In the genomic region with DNA sequence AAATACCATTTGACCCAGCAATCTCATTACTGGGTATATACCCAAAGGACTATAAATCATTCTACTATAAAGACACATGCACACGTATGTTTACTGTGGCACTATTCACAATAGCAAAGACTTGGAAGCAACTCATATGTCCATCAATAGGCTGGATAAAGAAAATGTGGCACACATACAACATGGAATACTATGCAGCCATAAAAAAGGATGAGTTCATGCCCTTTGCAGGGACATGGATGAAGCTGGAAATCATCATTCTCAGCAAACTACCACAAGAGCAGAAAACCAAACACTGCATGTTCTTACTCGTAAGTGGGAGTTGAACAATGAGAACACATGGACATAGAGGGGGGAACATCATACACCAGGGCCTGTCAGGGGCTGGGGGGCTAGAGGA, we compare ENCODE assay signal across 3 cellular contexts.
DNase-seq lines count a peak whose midpoint lies in the region; ATAC-seq, FAIRE-seq and TF ChIP-seq lines count a peak whose summit lies in the region.
"Not testable (repeated sequence)": the region's sequence is repeated elsewhere in the genome, so short reads cannot be mapped to it uniquely, and the experiment has no call there.

No MANE protein-coding gene starts in this region.

- H2AFZ ChIP-seq in K562 (ENCODE audit: low read depth, low read length); HepG2 (ENCODE audit: low read length): not testable (repeated sequence)

- not testable (repeated sequence) for FAIRE-seq in K562 (lab: Jason Lieb, UNC); HepG2 (lab: Jason Lieb, UNC)

- BruUV-seq in K562 (replicated peaks; lab: Mats Ljungman, UMichigan); HepG2 (replicated peaks; lab: Mats Ljungman, UMichigan): not testable (repeated sequence)

- not testable (repeated sequence) for H3K27me3 ChIP-seq in K562 (ENCODE audit: control insufficient read depth in 2 of 2, insufficient read depth in 2 of 2, low read length in 2 of 2); HepG2 (ENCODE audit: control insufficient read depth in 1 of 2, insufficient read depth in 2 of 2, low read length in 2 of 2)

- not testable (repeated sequence) for H3K27ac ChIP-seq in HEK293 (ENCODE audit: extremely low read depth, low read depth, low read length); K562 (ENCODE audit: extremely low read depth, low read depth, low read length); HepG2 (ENCODE audit: extremely low read length, insufficient read depth, low read length)

- not testable (repeated sequence) for TF ChIP-seq RAD21 in K562 (CRISPR knock-in tag; conservative IDR thresholded peaks at IDR 0.05 in 1 of 2, IDR thresholded peaks at IDR 0.05 in 1 of 2); HepG2 (CRISPR knock-in tag; IDR thresholded peaks at IDR 0.05)

- TF ChIP-seq EP300 in K562 (IDR thresholded peaks at IDR 0.05; ENCODE audit: low read length); HepG2 (IDR thresholded peaks at IDR 0.05; ENCODE audit: low read depth in 2 of 2, low read length in 2 of 2); HepG2 (CRISPR knock-in tag; IDR thresholded peaks at IDR 0.05; ENCODE audit: borderline replicate concordance): not testable (repeated sequence)

- CTCF ChIA-PET in HEK293 (lab: Yijun Ruan, JAX); K562 (lab: Yijun Ruan, JAX; ENCODE audit: low intra/inter-chr PET ratio); HepG2 (lab: Yijun Ruan, JAX; ENCODE audit: low intra/inter-chr PET ratio, low total read pairs): not testable (repeated sequence)

- DNase-seq in K562 (ENCODE audit: extremely low read depth in 1 of 4, low spot score in 3 of 4); HepG2 (ENCODE audit: low spot score): not testable (repeated sequence)

- H3K36me3 ChIP-seq in HEK293 (ENCODE audit: control insufficient read depth in 2 of 2, insufficient read depth in 1 of 2, low read length in 2 of 2); K562 (ENCODE audit: control insufficient read depth, insufficient read depth, low read length): not testable (repeated sequence)
- H3K36me3 ChIP-seq in HepG2 (replicated peaks in 1 of 2; ENCODE audit: control insufficient read depth in 1 of 2, insufficient read depth in 2 of 2, low read length in 2 of 2) = peaks cover 1 to 19% of the 10 kb centered on the region in 2 experiments; a peak in 2 of 5 replicates

- H3K4me1 ChIP-seq in HEK293 (ENCODE audit: control insufficient read depth, insufficient read depth, low read length); K562 (replicated peaks in 1 of 2; ENCODE audit: control insufficient read depth in 2 of 2, insufficient read depth in 2 of 2, low read length in 2 of 2): not testable (repeated sequence)
- peaks cover 23% of the 10 kb centered on the region for H3K4me1 ChIP-seq in HepG2 (ENCODE audit: insufficient read depth, low read length)

- in situ Hi-C loops in K562 (cut with MboI); HepG2 (cut with HindIII; ENCODE audit: extremely low pct_ligation_motif_present, low pct_unique_long_range_greater_than_20kb): not testable (repeated sequence)

- not testable (repeated sequence) for H3K79me2 ChIP-seq in K562 (ENCODE audit: control insufficient read depth, insufficient read depth, low read length); HepG2 (ENCODE audit: insufficient read depth, low read length)

- POLR2A ChIA-PET in HEK293 (lab: Yijun Ruan, JAX); K562 (lab: Yijun Ruan, JAX); HepG2 (lab: Yijun Ruan, JAX): not testable (repeated sequence)

- not testable (repeated sequence) for TF ChIP-seq CTCF in HEK293 (tag by site-specific recombination; IDR thresholded peaks at IDR 0.05); K562 (IDR thresholded peaks at IDR 0.05 in 2 of 3, conservative IDR thresholded peaks at IDR 0.05 in 1 of 3; ENCODE audit: insufficient read depth in 2 of 3, low read depth in 1 of 3, low read length in 3 of 3); HepG2 (CRISPR knock-in tag; IDR thresholded peaks at IDR 0.05)

- ATAC-seq in K562, HepG2: not testable (repeated sequence)

- 86% methylated on average over 2 of the region's 2 CpGs for WGBS in K562 (ENCODE audit: insufficient coverage, low coverage, missing lambda C conversion rate)
- WGBS in HepG2 (ENCODE audit: low lambda C conversion rate) = 97% methylated on average over 2 of the region's 2 CpGs

- not testable (repeated sequence) for H3K4me3 ChIP-seq in HEK293 (ENCODE audit: low read depth, low read length); K562; HepG2 (replicated peaks in 1 of 3; ENCODE audit: insufficient read depth in 1 of 3, low read depth in 2 of 3, low read length in 3 of 3)

- H3K4me2 ChIP-seq in K562 (ENCODE audit: insufficient read depth, low read length); HepG2 (ENCODE audit: low read depth, low read length): not testable (repeated sequence)

- not testable (repeated sequence) for TF ChIP-seq POLR2A in K562 (conservative IDR thresholded peaks at IDR 0.05); HepG2 (IDR thresholded peaks at IDR 0.05; ENCODE audit: insufficient read depth in 1 of 2, low read depth in 2 of 2, low read length in 2 of 2)

- H3K9me1 ChIP-seq in K562 (ENCODE audit: control insufficient read depth, insufficient read depth, low read length) = not testable (repeated sequence)

- H4K20me1 ChIP-seq in K562 (replicated peaks; ENCODE audit: control insufficient read depth, insufficient read depth, low read length); HepG2 (ENCODE audit: insufficient read depth, low read length): not testable (repeated sequence)

- intact Hi-C loops in K562 (cut with micrococcal nuclease); HepG2 (cut with micrococcal nuclease; ENCODE audit: unreplicated experiment): not testable (repeated sequence)

- H3K9ac ChIP-seq in K562 (ENCODE audit: insufficient read depth in 1 of 2, low read depth in 2 of 2, low read length in 2 of 2); HepG2 (ENCODE audit: insufficient read depth, low read depth, low read length): not testable (repeated sequence)

- H3K9me3 ChIP-seq in HEK293 (ENCODE audit: control insufficient read depth, insufficient read depth, low read depth, low read length); K562 (replicated peaks; ENCODE audit: control insufficient read depth, insufficient read depth, low read depth, low read length); HepG2 (ENCODE audit: low read length): not testable (repeated sequence)

TF ChIP-seq in HEK293, 187 proteins besides CTCF, POLR2A, EP300 and RAD21 (continues in another document):
- TF ChIP-seq ZNF146 (tag by site-specific recombination; IDR thresholded peaks at IDR 0.05) = peak; percentile 61

TF ChIP-seq in K562, 482 proteins besides CTCF, POLR2A, EP300 and RAD21:
- TF ChIP-seq RBM25 (IDR thresholded peaks at IDR 0.05; ENCODE audit: low read depth, low read length, severe bottlenecking) (peak; percentile 5), BCOR (IDR thresholded peaks at IDR 0.05) (0 out of 2 replicates have a peak, but pooled peaks have one; percentile 37), ZNF146 (CRISPR knock-in tag; IDR thresholded peaks at IDR 0.05; ENCODE audit: unreplicated experiment) (peak; percentile 87)
TF ChIP-seq in K562: peak in this region for 3; not testable (repeated sequence) for 479.

TF ChIP-seq in HepG2, 621 proteins besides CTCF, POLR2A, EP300 and RAD21:
- peak; percentile 33; the same call in 1 of the 2 replicates for TF ChIP-seq ZMYM3 (CRISPR knock-in tag; IDR thresholded peaks at IDR 0.05)
TF ChIP-seq in HepG2: peak in this region for 1; not testable (repeated sequence) for 620.
